Comparison of ENCODE assay signal across 37 cellular contexts in the genomic region with DNA sequence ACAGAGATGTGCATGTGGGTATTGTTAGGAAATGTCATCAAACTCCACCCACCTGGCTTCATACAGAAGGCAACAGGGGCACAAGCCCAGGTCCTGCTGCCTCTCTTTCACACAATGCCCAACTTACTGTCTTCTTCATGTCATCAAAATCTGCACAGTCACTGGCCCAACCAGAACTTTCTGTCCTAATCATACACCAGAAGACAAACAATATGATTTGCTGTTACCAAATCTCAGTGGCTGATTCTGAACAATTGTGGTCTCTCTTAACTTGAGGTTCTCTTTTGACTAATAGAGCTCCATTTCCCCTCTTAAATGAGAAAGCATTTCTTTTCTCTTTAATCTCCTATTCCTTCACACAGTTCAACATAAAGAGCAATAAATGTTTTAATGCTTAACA. TPM values are rescaled to one million over a fixed set of nuclear protein-coding genes. Genes with fewer than 3 reads are reported as not detected.
"Had no signal": no experiment of that assay in that cellular context is flagged by ENCODE, and none has a peak within 500 bp of the region (broad histone marks: within the 10 kb centered on the region; RNA-seq: fewer than 3 reads in every experiment).

No MANE protein-coding gene starts in this region.

- H3K36me3 ChIP-seq: brain microvascular endothelial cell, breast epithelium had no signal

- H3K27me3 ChIP-seq: body of pancreas, brain microvascular endothelial cell, breast epithelium had no signal

- DNase-seq: activated B cell treated with CpG ODN at 0.5 μM for 24 hours; activated CD4-positive, alpha-beta memory T cell treated with anti-CD3 and anti-CD28 coated beads for 36 hours; activated CD4-positive, alpha-beta T cell treated with anti-CD3 and anti-CD28 coated beads for 4 hours; activated CD4-positive, alpha-beta T cell treated with anti-CD3 and anti-CD28 coated beads, Interleukin-2, amount 10 ng/mL, durations not matched to agents 24 days and 14 days; activated CD4-positive, alpha-beta T cell treated with anti-CD3 and anti-CD28 coated beads, Interleukin-2, amount 50 U/mL, for 1 hour; activated CD4-positive, alpha-beta T cell treated with anti-CD3 and anti-CD28 coated beads, Interleukin-2, amount 50 U/mL, for 4 hours; activated CD4-positive, CD25-positive, alpha-beta regulatory T cell treated with anti-CD3 and anti-CD28 coated beads, Interleukin-2, amount 50 U/mL, for 72 hours; activated CD8-positive, alpha-beta memory T cell treated with anti-CD3 and anti-CD28 coated beads, Interleukin-2, amount 50 U/mL, for 4 hours; activated CD8-positive, alpha-beta T cell treated with anti-CD3 and anti-CD28 coated beads for 36 hours; activated effector memory CD4-positive, alpha-beta T cell treated with anti-CD3 and anti-CD28 coated beads, Interleukin-2, amount 50 U/mL, for 16 hours; activated gamma-delta T cell treated with Interleukin-2 at 50 U/mL for 16 hours; activated naive CD4-positive, alpha-beta T cell; activated naive CD4-positive, alpha-beta T cell treated with anti-CD3 and anti-CD28 coated beads for 36 hours; activated naive CD4-positive, alpha-beta T cell treated with anti-CD3 and anti-CD28 coated beads, Interleukin-2, amount 50 U/mL, for 16 hours; activated naive CD8-positive, alpha-beta T cell treated with anti-CD3 and anti-CD28 coated beads, Interleukin-2, amount 10 ng/mL, durations not matched to agents 7 days and 5 days; activated naive CD8-positive, alpha-beta T cell treated with anti-CD3 and anti-CD28 coated beads, Interleukin-2, amount 50 U/mL, for 24 hours; activated T-cell treated with anti-CD3 and anti-CD28 coated beads for 4 hours; activated T-cell treated with anti-CD3 and anti-CD28 coated beads, Interleukin-2, amount 50 U/mL, for 1 hour; activated T-cell treated with anti-CD3 and anti-CD28 coated beads, Interleukin-2, amount 50 U/mL, for 4 hours; activated T-cell treated with anti-CD3 and anti-CD28 coated beads, Interleukin-2, amount 50 U/mL, for 72 hours; amniotic stem cell; aorta; body of pancreas; brain microvascular endothelial cell; central memory CD4-positive, alpha-beta T cell; T-helper 9 cell had no signal

- H3K4me3 ChIP-seq: body of pancreas, breast epithelium had no signal

- H3K4me1 ChIP-seq: body of pancreas, breast epithelium had no signal

- H3K27ac ChIP-seq: body of pancreas, brain microvascular endothelial cell, breast epithelium, VCaP had no signal

- ATAC-seq: activated CD8-positive, alpha-beta T cell treated with anti-CD3 and anti-CD28 coated beads for 36 hours; activated naive CD8-positive, alpha-beta T cell treated with anti-CD3 and anti-CD28 coated beads, Interleukin-2, amount 50 U/mL, for 24 hours; activated T-cell treated with anti-CD3 and anti-CD28 coated beads, Interleukin-2, amount 50 U/mL, for 4 hours; activated T-helper 17 cell treated with anti-CD3 and anti-CD28 coated beads, Interleukin-2, amount 50 U/mL, for 72 hours; body of pancreas had no signal

- FAIRE-seq: astrocyte, TTC549 had no signal

- H3K9me3 ChIP-seq: body of pancreas, breast epithelium had no signal

RNA-seq across cellular contexts. Expression of a gene that starts 7.7 kb away (rescaled TPM):
- total RNA-seq: activated B cell treated with CpG ODN at 0.5 μM for 24 hours; activated CD4-positive, alpha-beta memory T cell treated with anti-CD3 and anti-CD28 coated beads for 36 hours; activated CD4-positive, alpha-beta T cell treated with anti-CD3 and anti-CD28 coated beads, Interleukin-2, amount 10 ng/mL, durations not matched to agents 24 days and 14 days; activated CD8-positive, alpha-beta memory T cell treated with anti-CD3 and anti-CD28 coated beads for 36 hours; activated CD8-positive, alpha-beta T cell treated with anti-CD3 and anti-CD28 coated beads for 36 hours; activated naive CD4-positive, alpha-beta T cell treated with anti-CD3 and anti-CD28 coated beads for 36 hours; activated naive CD4-positive, alpha-beta T cell treated with anti-CD3 and anti-CD28 coated beads, Interleukin-2, amount 50 U/mL, for 72 hours; activated naive CD8-positive, alpha-beta T cell treated with anti-CD3 and anti-CD28 coated beads, Interleukin-2, amount 10 ng/mL, durations not matched to agents 7 days and 5 days; activated T-cell treated with anti-CD3 and anti-CD28 coated beads, Interleukin-2, amount 50 U/mL, for 72 hours; activated T-helper 1 cell treated with anti-CD3 and anti-CD28 coated beads, Interleukin-12 subunit alpha, Interleukin-12 subunit beta, Interleukin-2, Interleukin-4 antibody, amounts not matched to agents 30 ng/mL and 10 ng/mL and 1 ng/mL, durations not matched to agents 14 hours and 24 hours and 36 hours; activated T-helper 17 cell treated with anti-CD3 and anti-CD28 coated beads, Interleukin-2, amount 50 U/mL, for 72 hours; astrocyte; body of pancreas; breast epithelium; cardiac septum; cerebellum had no signal

RNA-seq across cellular contexts. Expression of a gene that starts 54.0 kb away (rescaled TPM):
- total RNA-seq: activated B cell treated with CpG ODN at 0.5 μM for 24 hours; activated CD4-positive, alpha-beta memory T cell treated with anti-CD3 and anti-CD28 coated beads for 36 hours; activated CD4-positive, alpha-beta T cell treated with anti-CD3 and anti-CD28 coated beads, Interleukin-2, amount 10 ng/mL, durations not matched to agents 24 days and 14 days; activated CD8-positive, alpha-beta memory T cell treated with anti-CD3 and anti-CD28 coated beads for 36 hours; activated CD8-positive, alpha-beta T cell treated with anti-CD3 and anti-CD28 coated beads for 36 hours; activated naive CD4-positive, alpha-beta T cell treated with anti-CD3 and anti-CD28 coated beads for 36 hours; activated naive CD4-positive, alpha-beta T cell treated with anti-CD3 and anti-CD28 coated beads, Interleukin-2, amount 50 U/mL, for 72 hours; activated naive CD8-positive, alpha-beta T cell treated with anti-CD3 and anti-CD28 coated beads, Interleukin-2, amount 10 ng/mL, durations not matched to agents 7 days and 5 days; activated T-cell treated with anti-CD3 and anti-CD28 coated beads, Interleukin-2, amount 50 U/mL, for 4 hours; activated T-cell treated with anti-CD3 and anti-CD28 coated beads, Interleukin-2, amount 50 U/mL, for 72 hours; activated T-helper 1 cell treated with anti-CD3 and anti-CD28 coated beads, Interleukin-12 subunit alpha, Interleukin-12 subunit beta, Interleukin-2, Interleukin-4 antibody, amounts not matched to agents 30 ng/mL and 10 ng/mL and 1 ng/mL, durations not matched to agents 14 hours and 24 hours and 36 hours; activated T-helper 17 cell treated with anti-CD3 and anti-CD28 coated beads, Interleukin-2, amount 50 U/mL, for 72 hours; aorta; astrocyte; body of pancreas; cardiac septum; cerebellum had no signal
- polyA plus RNA-seq: adipose tissue, aorta had no signal
